ENCODE assay signal across 15 cellular contexts in genomic region chr3:169072494-169072893, GRCh38.
"Had no signal": no experiment of that assay in that cellular context is flagged by ENCODE, and none has a peak within 500 bp of the region (broad histone marks: within the 10 kb centered on the region; RNA-seq: fewer than 3 reads in every experiment).

No MANE protein-coding gene starts in this region.

- H3K27me3 Mint-ChIP-seq: activated naive CD8-positive, alpha-beta T cell; stimulated activated memory B cell treated with anti-CD40 and anti-IgM and Interleukin-4, amounts not matched to agents 10 μg/mL and 1 μg/mL and 100 μg/mL, for 72 hours had no signal

- H3K27ac ChIP-seq: esophagus squamous epithelium, gastroesophageal sphincter, parathyroid adenoma, tibial artery had no signal

- H3K4me1 ChIP-seq: esophagus squamous epithelium, gastroesophageal sphincter, parathyroid adenoma, tibial artery had no signal

- H3K4me1 Mint-ChIP-seq: neural crest cell; stimulated activated memory B cell treated with anti-CD40 and anti-IgM and Interleukin-4, amounts not matched to agents 10 μg/mL and 1 μg/mL and 100 μg/mL, for 72 hours had no signal

- H2AFZ ChIP-seq: parathyroid adenoma had no signal

- ATAC-seq: activated T-cell treated with anti-CD3 and anti-CD28 coated beads, Interleukin-2, amount 50 U/mL, for 4 hours; gastroesophageal sphincter; left ventricle myocardium superior; stimulated activated memory B cell treated with anti-CD40 and anti-IgM and Interleukin-4, amounts not matched to agents 10 μg/mL and 1 μg/mL and 100 μg/mL, for 72 hours had no signal

- H3K4me3 Mint-ChIP-seq: activated naive CD8-positive, alpha-beta T cell; activated T-cell treated with anti-CD3 and anti-CD28 coated beads, Interleukin-2, amount 50 U/mL, for 4 hours; neural crest cell; stimulated activated memory B cell treated with anti-CD40 and anti-IgM and Interleukin-4, amounts not matched to agents 10 μg/mL and 1 μg/mL and 100 μg/mL, for 72 hours had no signal

- H3K36me3 Mint-ChIP-seq: activated naive CD8-positive, alpha-beta T cell; stimulated activated memory B cell treated with anti-CD40 and anti-IgM and Interleukin-4, amounts not matched to agents 10 μg/mL and 1 μg/mL and 100 μg/mL, for 72 hours had no signal

- H3K9me3 Mint-ChIP-seq: activated T-cell treated with anti-CD3 and anti-CD28 coated beads, Interleukin-2, amount 50 U/mL, for 4 hours; neural crest cell had no signal

- H3K27ac Mint-ChIP-seq: activated naive CD8-positive, alpha-beta T cell; stimulated activated memory B cell treated with anti-CD40 and anti-IgM and Interleukin-4, amounts not matched to agents 10 μg/mL and 1 μg/mL and 100 μg/mL, for 72 hours had no signal

- H3K4me3 ChIP-seq: esophagus squamous epithelium, gastroesophageal sphincter, tibial artery had no signal

- H3K36me3 ChIP-seq: esophagus squamous epithelium, gastroesophageal sphincter, tibial artery had no signal

- H3K27me3 ChIP-seq: esophagus squamous epithelium, gastroesophageal sphincter, tibial artery had no signal

- DNase-seq: activated CD4-positive, alpha-beta T cell treated with anti-CD3 and anti-CD28 coated beads, Interleukin-2, amount 50 U/mL, for 48 hours; activated CD4-positive, CD25-positive, alpha-beta regulatory T cell treated with anti-CD3 and anti-CD28 coated beads, Interleukin-2, amount 50 U/mL, for 72 hours; activated effector memory CD4-positive, alpha-beta T cell treated with anti-CD3 and anti-CD28 coated beads, Interleukin-2, amount 50 U/mL, for 16 hours; activated T-cell treated with anti-CD3 and anti-CD28 coated beads, Interleukin-2, amount 50 U/mL, for 4 hours; anterior cingulate cortex; esophagus squamous epithelium; left ventricle myocardium superior; mesendoderm; small intestine; tibial artery had no signal

- H3K9ac ChIP-seq: parathyroid adenoma had no signal

- H3K9me3 ChIP-seq: esophagus squamous epithelium, gastroesophageal sphincter, tibial artery had no signal
